Comparison of ENCODE assay signal across 22 cellular contexts in the genomic region with DNA sequence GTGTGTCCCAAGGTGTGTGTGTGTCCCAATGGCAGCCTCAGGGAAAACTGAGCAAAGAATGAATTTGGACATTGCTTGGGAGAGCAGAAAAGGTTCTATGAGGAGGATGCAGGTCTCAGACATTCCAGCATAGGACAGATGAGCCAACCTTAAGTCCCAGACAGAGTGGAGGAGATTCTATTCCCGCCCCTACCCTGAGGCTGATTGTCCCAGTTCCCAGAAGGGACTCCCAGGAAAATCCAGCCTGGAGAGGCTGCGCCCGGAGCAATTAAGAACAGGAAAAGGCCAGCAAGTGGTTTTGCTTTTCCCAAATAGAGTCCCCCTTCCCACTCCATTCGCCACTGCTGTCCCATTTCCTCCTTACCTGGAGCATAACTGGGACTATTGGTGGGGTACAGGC. TPM values are rescaled to one million over a fixed set of nuclear protein-coding genes. Genes with fewer than 3 reads are reported as not detected.
DNase-seq lines count a peak whose midpoint lies in the region; ATAC-seq, FAIRE-seq and TF ChIP-seq lines count a peak whose summit lies in the region.
"Had no signal": no experiment of that assay in that cellular context is flagged by ENCODE, and none has a peak within 500 bp of the region (broad histone marks: within the 10 kb centered on the region; RNA-seq: fewer than 3 reads in every experiment).

No MANE protein-coding gene starts in this region.

- no peak for TF ChIP-seq CTCF in HFFc6 (IDR thresholded peaks at IDR 0.05)
- TF ChIP-seq CTCF in astrocyte (IDR thresholded peaks at IDR 0.05; ENCODE audit: insufficient read depth, low read depth, low read length): no peak
- no peak for TF ChIP-seq CTCF in natural killer cell (IDR thresholded peaks at IDR 0.05)
- TF ChIP-seq CTCF in left ventricle myocardium inferior (IDR thresholded peaks at IDR 0.05; ENCODE audit: borderline replicate concordance): no peak

- H3K9me3 ChIP-seq in astrocyte (ENCODE audit: insufficient read depth, low read depth, low read length): no peaks in the 10 kb centered on the region
- no peaks in the 10 kb centered on the region for H3K9me3 ChIP-seq in left ventricle myocardium inferior (replicated peaks)
- H3K9me3 ChIP-seq: BE2C, HAP-1 had no signal

- H3K23ac ChIP-seq in mesendoderm (ENCODE audit: low read length): no peak overlapping the region

- WGBS in mesendoderm (ENCODE audit: extremely low coverage, insufficient coverage, low lambda C conversion rate): no CpG with 5 or more reads among the region's 4 CpGs

- no peak overlapping the region for H4K5ac ChIP-seq in mesendoderm (ENCODE audit: low read length)

- intact Hi-C loops in natural killer cell (cut with micrococcal nuclease): no loop called here
- intact Hi-C loops in left ventricle myocardium inferior (cut with micrococcal nuclease): no loop called here

- H3K4me3 Mint-ChIP-seq in HFFc6 (no peak overlapping the region), astrocyte (ENCODE audit: unreplicated experiment) (no peak overlapping the region), natural killer cell (no peak overlapping the region)
- H3K4me3 Mint-ChIP-seq: CD4-positive, CD25-positive, alpha-beta regulatory T cell; CD8-positive, alpha-beta memory T cell had no signal

- H3K9ac ChIP-seq in astrocyte (ENCODE audit: low read length): no peak overlapping the region
- H3K9ac ChIP-seq in mesendoderm (ENCODE audit: low read length): no peak overlapping the region

- peak overlapping the region; percentile 79 for H3K27ac Mint-ChIP-seq in HFFc6
- H3K27ac Mint-ChIP-seq in astrocyte (ENCODE audit: unreplicated experiment): peak overlapping the region; percentile 10
- H3K27ac Mint-ChIP-seq in natural killer cell: no peak overlapping the region
- H3K27ac Mint-ChIP-seq: CD4-positive, CD25-positive, alpha-beta regulatory T cell had no signal

- H3K9me3 Mint-ChIP-seq in HFFc6 (no peaks in the 10 kb centered on the region), astrocyte (ENCODE audit: unreplicated experiment) (no peaks in the 10 kb centered on the region), natural killer cell (no peaks in the 10 kb centered on the region)
- H3K9me3 Mint-ChIP-seq: CD4-positive, CD25-positive, alpha-beta regulatory T cell; CD8-positive, alpha-beta memory T cell had no signal

- no peaks in the 10 kb centered on the region for H3K36me3 ChIP-seq in astrocyte (ENCODE audit: insufficient read depth, low read length)
- H3K36me3 ChIP-seq in mesendoderm (ENCODE audit: control insufficient read depth, insufficient read depth, low read length): no peaks in the 10 kb centered on the region
- no peaks in the 10 kb centered on the region for H3K36me3 ChIP-seq in left ventricle myocardium inferior
- H3K36me3 ChIP-seq: BE2C, HAP-1 had no signal

- H3K27me3 ChIP-seq in astrocyte (ENCODE audit: insufficient read depth, low read length): no peaks in the 10 kb centered on the region
- no peaks in the 10 kb centered on the region for H3K27me3 ChIP-seq in mesendoderm (ENCODE audit: insufficient read depth, low read length, poor library complexity)
- H3K27me3 ChIP-seq in left ventricle myocardium inferior (ENCODE audit: low read depth): no peaks in the 10 kb centered on the region
- H3K27me3 ChIP-seq: BE2C had no signal

- H3K27me3 Mint-ChIP-seq in HFFc6 (ENCODE audit: insufficient read depth) (no peaks in the 10 kb centered on the region), astrocyte (ENCODE audit: low read depth, unreplicated experiment) (no peaks in the 10 kb centered on the region), natural killer cell (ENCODE audit: low read depth in 2 of 2) (no peaks in the 10 kb centered on the region)
- H3K27me3 Mint-ChIP-seq: CD4-positive, CD25-positive, alpha-beta regulatory T cell; CD8-positive, alpha-beta memory T cell had no signal

- H4K20me1 ChIP-seq in astrocyte (ENCODE audit: insufficient read depth, low read length): peaks cover 13% of the 10 kb centered on the region

- no peak overlapping the region for H2AK5ac ChIP-seq in mesendoderm (ENCODE audit: low read length)

- H4K8ac ChIP-seq in mesendoderm (ENCODE audit: low read depth, low read length): no peak overlapping the region

- no peak overlapping the region for H3K4ac ChIP-seq in mesendoderm (ENCODE audit: low read depth, low read length)

- H3K36me3 Mint-ChIP-seq in HFFc6 (ENCODE audit: low read depth) (0 out of 2 replicates have a peak, but pooled peaks cover 5% of the 10 kb centered on the region), astrocyte (ENCODE audit: low read depth, unreplicated experiment) (no peaks in the 10 kb centered on the region), natural killer cell (no peaks in the 10 kb centered on the region)

- no peaks in the 10 kb centered on the region for H3K79me1 ChIP-seq in mesendoderm (ENCODE audit: low read length)

- H2BK15ac ChIP-seq in mesendoderm (replicated peaks; ENCODE audit: low read depth): no peak overlapping the region

- H2AFZ ChIP-seq in astrocyte (ENCODE audit: low read depth, low read length): no peak overlapping the region

- peaks cover 59% of the 10 kb centered on the region for H3K4me1 Mint-ChIP-seq in HFFc6 (ENCODE audit: low read depth)
- peaks cover 35% of the 10 kb centered on the region for H3K4me1 Mint-ChIP-seq in astrocyte (ENCODE audit: low read depth, unreplicated experiment)
- H3K4me1 Mint-ChIP-seq in natural killer cell: peaks cover 0 to 6% of the 10 kb centered on the region in 2 donors
- H3K4me1 Mint-ChIP-seq: CD8-positive, alpha-beta memory T cell had no signal

- H2BK5ac ChIP-seq in mesendoderm (ENCODE audit: low read length): no peak overlapping the region

- H3K4me3 ChIP-seq in astrocyte (ENCODE audit: insufficient read depth, low read depth, low read length): no peak overlapping the region
- no peak overlapping the region for H3K4me3 ChIP-seq in mesendoderm (ENCODE audit: low read length)
- no peak overlapping the region for H3K4me3 ChIP-seq in left ventricle myocardium inferior
- H3K4me3 ChIP-seq: HAP-1 had no signal

- H3K79me2 ChIP-seq in astrocyte (ENCODE audit: insufficient read depth, low read length) (no peaks in the 10 kb centered on the region), mesendoderm (ENCODE audit: control insufficient read depth, insufficient read depth, low read length) (no peaks in the 10 kb centered on the region)

- H3K4me1 ChIP-seq in astrocyte (ENCODE audit: insufficient read depth, low read length): peaks cover 19% of the 10 kb centered on the region
- no peaks in the 10 kb centered on the region for H3K4me1 ChIP-seq in mesendoderm (ENCODE audit: control insufficient read depth, low read depth, low read length)
- peaks cover 22% of the 10 kb centered on the region for H3K4me1 ChIP-seq in left ventricle myocardium inferior
- H3K4me1 ChIP-seq: BE2C had no signal

- H3K27ac ChIP-seq in astrocyte (ENCODE audit: low read depth, low read length) (no peak overlapping the region), mesendoderm (ENCODE audit: low read depth, low read length) (no peak overlapping the region), left ventricle myocardium inferior (replicated peaks) (no peak overlapping the region)
- H3K27ac ChIP-seq: HL-60 had no signal

- H3K56ac ChIP-seq in mesendoderm (ENCODE audit: low read length): no peak overlapping the region

- H3K18ac ChIP-seq in mesendoderm (ENCODE audit: low read length): no peak overlapping the region

- no peak for FAIRE-seq in astrocyte (lab: Jason Lieb, UNC)
- FAIRE-seq: A204.1, G401.6, GM12891, GM19239 had no signal

- DNase-seq in HFFc6: no peak
- no peak for DNase-seq in astrocyte (ENCODE audit: low read depth)
- DNase-seq in mesendoderm: peak; percentile 35
- DNase-seq in natural killer cell: no peak
- no peak for DNase-seq in stimulated activated CD4-positive, alpha-beta T cell treated with anti-CD3 and anti-CD28 coated beads, Interleukin-2, amount 100 ng/mL, for 24 hours
- no peak for DNase-seq in left ventricle myocardium inferior
- DNase-seq: ACHN; BE2C; C1 segment of cervical spinal cord; CD4-positive, CD25-positive, alpha-beta regulatory T cell; CD8-positive, alpha-beta memory T cell; COR-L47; DMS 273 treated with DMSO at 0.1 percent for 48 hours; DMS53; DND-41; EL had no signal

- no peak overlapping the region for H2BK120ac ChIP-seq in mesendoderm (ENCODE audit: low read depth, low read length)

- no peak overlapping the region for H3K4me2 ChIP-seq in astrocyte (ENCODE audit: low read length)
- H3K4me2 ChIP-seq in mesendoderm (ENCODE audit: low read length): no peak overlapping the region

- ATAC-seq in natural killer cell: no peak

RNA-seq across cellular contexts. Expression of a gene that starts 54.1 kb away (rescaled TPM):
- total RNA-seq in HFFc6 (2021; fragmentation: NEBNext Ultra II Directional; extraction: Animal tissue kit (Norgen Biotek cat#: 25700)): 1 to 10 TPM; 6.2 to 7.7 (median 7.0) TPM
- 3.6 and 5.2 TPM in 2 replicates for total RNA-seq in astrocyte
- 2.8 TPM for polyA plus RNA-seq in mesendoderm (2013, experiment 1 of 2)
- polyA plus RNA-seq in mesendoderm (2013, experiment 2 of 2): 3.0 TPM
- total RNA-seq in natural killer cell: 100 to 1,000 TPM; 132 to 264 (median 151) TPM
- 1.6 TPM for total RNA-seq in left ventricle myocardium inferior

Comparison
In these comparisons a context has a peak if more than half of its experiments do, and no peak if none do; other contexts are left out.
1. H3K27ac Mint-ChIP-seq: peak in HFFc6 (single experiment) and astrocyte (single experiment); none in natural killer cell (0 of 2).
2. RNA of a gene that starts 54.1 kb away (total RNA-seq): 132 to 264 TPM in natural killer cell; 6.2 to 7.7 TPM in HFFc6, 3.6 to 5.2 TPM in astrocyte and 1.6 TPM in left ventricle myocardium inferior (single experiment); every median in the first group is over 10 times any median in the second.